In genomic region chr18:1619507-1619906, GRCh38 we compare ENCODE assay signal across 34 cellular contexts.
"Had no signal": no experiment of that assay in that cellular context is flagged by ENCODE, and none has a peak within 500 bp of the region (broad histone marks: within the 10 kb centered on the region; RNA-seq: fewer than 3 reads in every experiment).

No MANE protein-coding gene starts in this region.

- DNase-seq: activated effector memory CD4-positive, alpha-beta T cell treated with anti-CD3 and anti-CD28 coated beads, Interleukin-2, amount 50 U/mL, for 16 hours; activated effector memory CD4-positive, alpha-beta T cell treated with Interleukin-2 at 50 U/mL for 16 hours; activated gamma-delta T cell; activated gamma-delta T cell treated with Interleukin-2 at 50 U/mL for 16 hours; activated naive CD4-positive, alpha-beta T cell; activated naive CD4-positive, alpha-beta T cell treated with anti-CD3 and anti-CD28 coated beads for 36 hours; activated naive CD4-positive, alpha-beta T cell treated with anti-CD3 and anti-CD28 coated beads, Interleukin-2, amount 10 ng/mL, durations not matched to agents 7 days and 5 days; activated naive CD4-positive, alpha-beta T cell treated with anti-CD3 and anti-CD28 coated beads, Interleukin-2, amount 50 U/mL, for 16 hours; activated naive CD4-positive, alpha-beta T cell treated with Interleukin-2 at 50 U/mL for 16 hours; activated naive CD8-positive, alpha-beta T cell treated with anti-CD3 and anti-CD28 coated beads for 36 hours; activated naive CD8-positive, alpha-beta T cell treated with anti-CD3 and anti-CD28 coated beads, Interleukin-2, amount 10 ng/mL, durations not matched to agents 7 days and 5 days; activated naive CD8-positive, alpha-beta T cell treated with anti-CD3 and anti-CD28 coated beads, Interleukin-2, amount 50 U/mL, for 24 hours; activated T-cell treated with anti-CD3 and anti-CD28 coated beads, Interleukin-2, amount 50 U/mL, for 1 hour; activated T-cell treated with anti-CD3 and anti-CD28 coated beads, Interleukin-2, amount 50 U/mL, for 24 hours; activated T-cell treated with anti-CD3 and anti-CD28 coated beads, Interleukin-2, amount 50 U/mL, for 4 hours; activated T-cell treated with anti-CD3 and anti-CD28 coated beads, Interleukin-2, amount 50 U/mL, for 48 hours; activated T-cell treated with anti-CD3 and anti-CD28 coated beads, Interleukin-2, amount 50 U/mL, for 72 hours; adrenal gland; amniotic stem cell; amygdala; anterior cingulate cortex; aorta; body of pancreas; brain microvascular endothelial cell; caudate nucleus; central memory CD4-positive, alpha-beta T cell; cerebellar nuclear complex had no signal

- H3K9me3 ChIP-seq: adrenal gland, ascending aorta, body of pancreas, breast epithelium had no signal

- H3K4me1 ChIP-seq: adrenal gland, ascending aorta, body of pancreas, breast epithelium had no signal

- H3K27ac ChIP-seq: adrenal gland, ascending aorta, body of pancreas, brain microvascular endothelial cell, breast epithelium, cardiac muscle cell had no signal

- H3K36me3 ChIP-seq: adrenal gland, ascending aorta, brain microvascular endothelial cell, breast epithelium, cardiac muscle cell had no signal

- H3K4me3 ChIP-seq: adrenal gland, ascending aorta, body of pancreas, breast epithelium, cardiac muscle cell had no signal

- H3K27me3 ChIP-seq: adrenal gland, ascending aorta, body of pancreas, brain microvascular endothelial cell, breast epithelium, cardiac muscle cell had no signal

- ATAC-seq: activated naive CD4-positive, alpha-beta T cell treated with anti-CD3 and anti-CD28 coated beads, Interleukin-2, amount 50 U/mL, for 72 hours; activated naive CD8-positive, alpha-beta T cell treated with anti-CD3 and anti-CD28 coated beads, Interleukin-2, amount 50 U/mL, for 24 hours; activated T-cell treated with anti-CD3 and anti-CD28 coated beads, Interleukin-2, amount 50 U/mL, for 4 hours; activated T-cell treated with anti-CD3 and anti-CD28 coated beads, Interleukin-2, amount 50 U/mL, for 72 hours; activated T-helper 17 cell treated with anti-CD3 and anti-CD28 coated beads, Interleukin-2, amount 50 U/mL, for 72 hours; body of pancreas had no signal

- FAIRE-seq: astrocyte, bronchial epithelial cell had no signal
